1 cellular context compared by ENCODE assay signal in genomic region chr20:17856024-17856564, GRCh38.
A peak's percentile ranks its signal among the peaks of the same experiment; 100 is the strongest.
TF ChIP-seq lines count a peak whose summit lies in the region.

No MANE protein-coding gene starts in this region.

TF ChIP-seq in HepG2, 621 proteins besides CTCF, POLR2A, EP300 and RAD21 (continued from another document):
- TF ChIP-seq USF2 (IDR thresholded peaks at IDR 0.05; ENCODE audit: low read depth, low read length) (peak; percentile 87), USF2 (CRISPR knock-in tag; IDR thresholded peaks at IDR 0.05; ENCODE audit: borderline replicate concordance) (peak; percentile 81; the same call in 1 of the 2 replicates), NFIC (IDR thresholded peaks at IDR 0.05; ENCODE audit: low read length) (peak; percentile 84), NFATC3 (CRISPR knock-in tag; IDR thresholded peaks at IDR 0.05) (no peak), LBX2 (CRISPR knock-in tag; IDR thresholded peaks at IDR 0.05; ENCODE audit: borderline replicate concordance) (no peak), ZBTB33 (CRISPR knock-in tag; IDR thresholded peaks at IDR 0.05) (peak; percentile 71; the same call in 1 of the 2 replicates), ZNF850 (CRISPR knock-in tag; conservative IDR thresholded peaks at IDR 0.05) (no peak), LRRFIP1 (CRISPR knock-in tag; conservative IDR thresholded peaks at IDR 0.05) (0 out of 2 replicates have a peak, but pooled peaks have one; percentile 33), ZGPAT (CRISPR knock-in tag; IDR thresholded peaks at IDR 0.05) (peak; percentile 91), DRAP1 (CRISPR knock-in tag; IDR thresholded peaks at IDR 0.05) (peak; percentile 85), NCOR1 (IDR thresholded peaks at IDR 0.05; ENCODE audit: borderline replicate concordance, low read length) (peak; percentile 73; the same call in 1 of the 2 replicates), ZSCAN31 (CRISPR knock-in tag; IDR thresholded peaks at IDR 0.05; ENCODE audit: low read depth) (peak; percentile 87; the same call in 1 of the 2 replicates), ZNF564 (CRISPR knock-in tag; IDR thresholded peaks at IDR 0.05) (peak; percentile 29; the same call in 1 of the 2 replicates), ZNF512B (CRISPR knock-in tag; IDR thresholded peaks at IDR 0.05; ENCODE audit: borderline replicate concordance) (no peak), KLF16 (CRISPR knock-in tag; IDR thresholded peaks at IDR 0.05) (peak in 1 of 2 experiments; percentile 80; a peak in 1 of 4 replicates), ARID4A (CRISPR knock-in tag; IDR thresholded peaks at IDR 0.05; ENCODE audit: borderline replicate concordance) (peak; percentile 78; the same call in 1 of the 2 replicates)
